In the genomic region with DNA sequence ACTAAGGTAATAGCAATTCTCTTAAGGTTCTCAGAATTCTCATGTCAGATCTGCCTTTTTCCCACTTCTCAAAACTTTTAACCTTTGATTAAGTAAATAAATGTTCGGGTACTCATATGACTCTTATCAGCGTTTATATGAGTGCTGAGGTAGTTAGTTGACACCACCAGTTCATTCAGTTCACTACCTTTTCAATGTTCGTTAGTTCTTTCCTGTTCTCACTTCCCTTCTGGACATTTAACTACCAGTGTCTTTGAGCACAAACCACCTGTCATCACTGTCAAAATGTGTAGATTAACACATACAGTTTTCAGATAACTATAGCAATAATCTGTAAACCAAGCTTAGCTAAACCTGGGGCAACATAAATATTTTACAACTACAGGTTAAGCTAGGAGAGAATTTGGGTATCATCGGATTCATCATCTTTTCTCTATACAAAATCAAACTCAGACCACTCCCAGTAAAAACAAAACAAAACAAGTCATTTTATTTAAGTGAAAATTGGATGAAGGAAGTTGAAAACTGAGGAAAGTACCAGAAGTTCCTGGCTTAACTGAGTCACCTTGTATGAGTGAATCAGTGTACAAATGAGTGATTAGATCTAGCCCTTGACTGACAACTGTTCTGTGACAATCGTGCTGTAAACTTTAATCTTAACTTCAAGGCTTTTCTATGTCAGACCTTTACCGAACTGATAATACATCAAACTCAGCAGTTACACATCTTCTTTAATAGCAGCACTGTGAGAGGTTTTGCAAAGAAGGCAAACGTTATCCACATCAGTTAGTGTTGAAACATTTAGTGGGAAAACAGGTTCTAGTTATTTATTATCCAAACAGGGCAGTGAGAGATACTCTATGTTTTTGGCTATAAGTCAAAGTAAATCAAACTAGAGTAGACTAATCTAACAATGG, we compare ENCODE assay signal across 10 cellular contexts. TPM values are rescaled to one million over a fixed set of nuclear protein-coding genes. Genes with fewer than 3 reads are reported as not detected.
DNase-seq lines count a peak whose midpoint lies in the region; ATAC-seq and TF ChIP-seq lines count a peak whose summit lies in the region.
"Had no signal": no experiment of that assay in that cellular context is flagged by ENCODE, and none has a peak within 500 bp of the region (broad histone marks: within the 10 kb centered on the region; RNA-seq: fewer than 3 reads in every experiment).

No MANE protein-coding gene starts in this region.

- DNase-seq in NCI-H187 treated with DMSO at 0.1 percent for 48 hours (lab: John Stamatoyannopoulos, UW) (no peak), endodermal cell (no peak), HEK293T (ENCODE audit: extremely low spot score) (no peak)
- no peak for DNase-seq in activated CD4-positive, alpha-beta T cell treated with anti-CD3 and anti-CD28 coated beads, Interleukin-2, amount 50 U/mL, for 48 hours
- DNase-seq: IMR-90 had no signal

- peaks cover 3% of the 10 kb centered on the region for H3K27me3 Mint-ChIP-seq in endodermal cell (ENCODE audit: insufficient read depth)

- no peaks in the 10 kb centered on the region for H3K36me3 Mint-ChIP-seq in endodermal cell (ENCODE audit: low read depth)

- H3K27ac ChIP-seq in 22Rv1: peak overlapping the region; percentile 89
- peak overlapping the region; percentile 97 for H3K27ac ChIP-seq in VCaP
- no peak overlapping the region for H3K27ac ChIP-seq in endodermal cell (ENCODE audit: low read depth, low read length)
- H3K27ac ChIP-seq: BLaER1 treated with 17β-estradiol and CSF1 and Interleukin-3, amounts not matched to agents 10 nM and 100 nM had no signal

- no peaks in the 10 kb centered on the region for H3K9me3 ChIP-seq in endodermal cell (ENCODE audit: control insufficient read depth, low read length)
- H3K9me3 ChIP-seq: BLaER1 treated with 17β-estradiol and CSF1 and Interleukin-3, amounts not matched to agents 10 nM and 100 nM had no signal

- H3K4me1 ChIP-seq in endodermal cell (ENCODE audit: control insufficient read depth, insufficient read depth, low read length): no peaks in the 10 kb centered on the region
- H3K4me1 ChIP-seq: BLaER1 treated with 17β-estradiol and CSF1 and Interleukin-3, amounts not matched to agents 10 nM and 100 nM had no signal

- H3K9me3 Mint-ChIP-seq in endodermal cell: no peaks in the 10 kb centered on the region

- 86 to 100% methylated on average over 3 to 7 of the region's 7 CpGs for WGBS in endodermal cell (ENCODE audit: insufficient coverage in 1 of 2, insufficient read length in 1 of 2), 2 experiments

- H3K27me3 ChIP-seq in endodermal cell (ENCODE audit: control insufficient read depth, insufficient read depth, low read length, poor library complexity, severe bottlenecking): no peaks in the 10 kb centered on the region
- H3K27me3 ChIP-seq: BLaER1 treated with 17β-estradiol and CSF1 and Interleukin-3, amounts not matched to agents 10 nM and 100 nM had no signal

- H3K4me3 ChIP-seq in endodermal cell (ENCODE audit: low read length): no peak overlapping the region
- H3K4me3 ChIP-seq: BLaER1 treated with 17β-estradiol and CSF1 and Interleukin-3, amounts not matched to agents 10 nM and 100 nM had no signal

- peak; percentile 83 for ATAC-seq in GM19035 (IDR thresholded peaks at IDR 0.05; ENCODE audit: unreplicated experiment)
- peak; percentile 88 for ATAC-seq in HG02943 (IDR thresholded peaks at IDR 0.05; ENCODE audit: low read depth, unreplicated experiment)

- H3K4me3 Mint-ChIP-seq in endodermal cell: no peak overlapping the region

- TF ChIP-seq CTCF in 22Rv1 (IDR thresholded peaks at IDR 0.05) (no peak), VCaP (conservative IDR thresholded peaks at IDR 0.05) (no peak), endodermal cell (conservative IDR thresholded peaks at IDR 0.05) (no peak)

- H3K9ac ChIP-seq in endodermal cell (ENCODE audit: extremely low read depth, low read length, poor library complexity, severe bottlenecking): no peak overlapping the region
- H3K9ac ChIP-seq: BLaER1 treated with 17β-estradiol and CSF1 and Interleukin-3, amounts not matched to agents 10 nM and 100 nM had no signal

- CTCF ChIA-PET in HEK293T (lab: Yijun Ruan, JAX): no interaction called here

- H3K4me1 Mint-ChIP-seq in endodermal cell: peaks cover 9% of the 10 kb centered on the region

- no peaks in the 10 kb centered on the region for H3K36me3 ChIP-seq in endodermal cell (ENCODE audit: control insufficient read depth, insufficient read depth, low read length)
- H3K36me3 ChIP-seq: BLaER1 treated with 17β-estradiol and CSF1 and Interleukin-3, amounts not matched to agents 10 nM and 100 nM had no signal

- POLR2A ChIA-PET in HEK293T (lab: Yijun Ruan, JAX): interaction anchor here (0.7 kb wide), 1 partner anchor 117 kb away, joined by 3 read pairs; no protein-coding TSS in a partner anchor

- no peak overlapping the region for H3K27ac Mint-ChIP-seq in endodermal cell

TF ChIP-seq in HEK293T, 16 proteins besides CTCF, POLR2A, EP300 and RAD21:
- TF ChIP-seq TARDBP (IDR thresholded peaks at IDR 0.05) (no peak), SUZ12 (IDR thresholded peaks at IDR 0.05) (no peak), BHLHE40 (IDR thresholded peaks at IDR 0.05; ENCODE audit: borderline replicate concordance) (no peak), HDGF (IDR thresholded peaks at IDR 0.05; ENCODE audit: borderline replicate concordance) (no peak), FOXK2 (IDR thresholded peaks at IDR 0.05) (no peak), ELF4 (IDR thresholded peaks at IDR 0.05) (no peak), NFRKB (IDR thresholded peaks at IDR 0.05) (no peak), ZNF384 (IDR thresholded peaks at IDR 0.05) (no peak), L3MBTL2 (conservative IDR thresholded peaks at IDR 0.05) (no peak), SP1 (IDR thresholded peaks at IDR 0.05) (no peak), LEF1 (IDR thresholded peaks at IDR 0.05; ENCODE audit: borderline replicate concordance) (no peak), ARNT (IDR thresholded peaks at IDR 0.05) (no peak), FOXA1 (IDR thresholded peaks at IDR 0.05) (no peak), FOXM1 (IDR thresholded peaks at IDR 0.05; ENCODE audit: borderline replicate concordance) (no peak), PKNOX1 (IDR thresholded peaks at IDR 0.05) (no peak), CTBP1 (IDR thresholded peaks at IDR 0.05; ENCODE audit: borderline replicate concordance) (no peak)

RNA-seq across cellular contexts. Expression of gene ARHGEF38, which starts 41.9 kb away (rescaled TPM):
- total RNA-seq in endodermal cell: 1 to 10 TPM in 1 of 2 donors, under 1 TPM in 1; 0.51 to 2.1 TPM
- not detected for polyA plus RNA-seq in endodermal cell (2013, experiment 1 of 2)
- polyA plus RNA-seq in endodermal cell (2013, experiment 2 of 2): 0.04 TPM
- total RNA-seq: IMR-90 had no signal
- polyA plus RNA-seq: IMR-90 had no signal
